ENCODE assay signal across 15 cellular contexts in the genomic region with DNA sequence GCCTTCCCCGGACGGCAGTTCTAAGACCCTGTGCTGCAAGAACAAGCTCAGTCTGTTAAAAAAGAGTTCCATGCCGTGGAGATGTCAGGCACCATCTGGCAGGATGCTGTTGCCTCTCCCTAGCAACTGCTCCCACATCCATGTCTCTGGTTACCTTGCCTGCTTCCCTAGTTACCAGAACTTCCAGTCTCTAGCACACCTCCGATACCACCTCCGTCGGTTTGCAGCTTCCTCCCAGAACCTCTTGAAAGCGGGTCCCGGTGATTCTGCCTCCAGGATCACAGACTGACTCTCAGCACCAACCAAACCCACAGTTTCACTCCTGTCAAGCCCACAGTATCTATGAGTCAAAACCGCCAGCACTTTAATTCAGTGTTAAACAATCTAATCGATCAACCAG. TPM values are rescaled to one million over a fixed set of nuclear protein-coding genes. Genes with fewer than 3 reads are reported as not detected.
DNase-seq lines count a peak whose midpoint lies in the region; ATAC-seq and TF ChIP-seq lines count a peak whose summit lies in the region.
"Had no signal": no experiment of that assay in that cellular context is flagged by ENCODE, and none has a peak within 500 bp of the region (broad histone marks: within the 10 kb centered on the region; RNA-seq: fewer than 3 reads in every experiment).

No MANE protein-coding gene starts in this region.

- POLR2A ChIA-PET in CD8-positive, alpha-beta T cell (lab: Charles Lee) = no interaction called here

- TF ChIP-seq CTCF in chondrocyte (IDR thresholded peaks at IDR 0.05) = no peak
- TF ChIP-seq CTCF in CD8-positive, alpha-beta T cell (IDR thresholded peaks at IDR 0.05) = no peak

- peaks cover 4% of the 10 kb centered on the region for H3K4me1 ChIP-seq in CD8-positive, alpha-beta T cell (ENCODE audit: insufficient read depth, low read length)

- peak; percentile 72 for DNase-seq in G401 (ENCODE audit: low spot score)
- peak; percentile 59 for DNase-seq in NCI-H146 treated with DMSO at 0.1 percent for 48 hours (lab: John Stamatoyannopoulos, UW; ENCODE audit: unreplicated experiment)
- peak; percentile 56 for DNase-seq in NCI-H748 treated with DMSO at 0.1 percent for 48 hours (lab: John Stamatoyannopoulos, UW)
- DNase-seq in nucleus accumbens (lab: John Stamatoyannopoulos, UW) = peak in 38 of 56 donors; percentile 11 to 86 (median 44)
- no peak for DNase-seq in chondrocyte (ENCODE audit: low spot score)
- DNase-seq in retina = no peak
- DNase-seq in CD8-positive, alpha-beta T cell = no peak
- DNase-seq: ACHN; CD4-positive, alpha-beta T cell; NCI-H1417 treated with DMSO at 0.1 percent for 48 hours; NCI-H2107; NCI-H446 treated with DMSO at 0.1 percent for 48 hours; PC-3 had no signal

- no peaks in the 10 kb centered on the region for H3K9me3 Mint-ChIP-seq in chondrocyte (ENCODE audit: low read depth)
- H3K9me3 Mint-ChIP-seq in CD8-positive, alpha-beta T cell = no peaks in the 10 kb centered on the region
- H3K9me3 Mint-ChIP-seq: CD4-positive, alpha-beta T cell had no signal

- in situ Hi-C loops in G401 (cut with HindIII; ENCODE audit: low sequenced_read_pairs) = no loop called here

- H3K27ac Mint-ChIP-seq in chondrocyte (ENCODE audit: unreplicated experiment) = no peak overlapping the region
- no peak overlapping the region for H3K27ac Mint-ChIP-seq in CD8-positive, alpha-beta T cell
- H3K27ac Mint-ChIP-seq: B cell; CD4-positive, alpha-beta T cell; IgD-negative memory B cell had no signal

- peaks cover 8% of the 10 kb centered on the region for H3K4me1 Mint-ChIP-seq in chondrocyte (ENCODE audit: low read depth)
- H3K4me1 Mint-ChIP-seq in CD8-positive, alpha-beta T cell (ENCODE audit: low read depth) = no peaks in the 10 kb centered on the region
- H3K4me1 Mint-ChIP-seq: B cell, IgD-negative memory B cell had no signal

- no peaks in the 10 kb centered on the region for H3K36me3 Mint-ChIP-seq in chondrocyte (ENCODE audit: low read depth)
- H3K36me3 Mint-ChIP-seq in CD8-positive, alpha-beta T cell = no peaks in the 10 kb centered on the region
- H3K36me3 Mint-ChIP-seq: IgD-negative memory B cell had no signal

- H3K36me3 ChIP-seq in CD8-positive, alpha-beta T cell (ENCODE audit: insufficient read depth, low read length) = no peaks in the 10 kb centered on the region

- H3K4me3 ChIP-seq in CD8-positive, alpha-beta T cell (ENCODE audit: low read depth, low read length) = no peak overlapping the region

- H3K4me3 Mint-ChIP-seq in chondrocyte (ENCODE audit: unreplicated experiment) = no peak overlapping the region
- no peak overlapping the region for H3K4me3 Mint-ChIP-seq in CD8-positive, alpha-beta T cell
- H3K4me3 Mint-ChIP-seq: B cell; CD4-positive, alpha-beta T cell had no signal

- no peaks in the 10 kb centered on the region for H3K27me3 ChIP-seq in CD8-positive, alpha-beta T cell (ENCODE audit: insufficient read depth, low read length)

- H3K9me3 ChIP-seq in CD8-positive, alpha-beta T cell (ENCODE audit: low read length) = no peaks in the 10 kb centered on the region

- H3K27me3 Mint-ChIP-seq in chondrocyte (ENCODE audit: low read depth) = no peaks in the 10 kb centered on the region
- peaks cover 3% of the 10 kb centered on the region for H3K27me3 Mint-ChIP-seq in CD8-positive, alpha-beta T cell (ENCODE audit: low read depth)
- H3K27me3 Mint-ChIP-seq: CD4-positive, alpha-beta T cell had no signal

- H3K27ac ChIP-seq in CD8-positive, alpha-beta T cell (ENCODE audit: low read depth, low read length) = no peak overlapping the region

- intact Hi-C loops in CD8-positive, alpha-beta T cell (cut with DNase I, micrococcal nuclease) = no loop called here

- CTCF ChIA-PET in CD8-positive, alpha-beta T cell (lab: Charles Lee) = no interaction called here

- ATAC-seq in CD8-positive, alpha-beta T cell = no peak
- ATAC-seq: PC-3 had no signal

RNA-seq across cellular contexts. Expression of a gene that starts 55.4 kb away (rescaled TPM):
- 0.07 TPM in 1 of 2 replicates, not detected in the other for total RNA-seq in G401 (2014; rRNA removed; shearing (Covaris generic))
- 33.8 to 49.6 TPM (median 34.1 TPM) in 3 replicates for total RNA-seq in chondrocyte
- 1 to 10 TPM; 2.4 to 2.6 TPM for total RNA-seq in CD8-positive, alpha-beta T cell

Comparison
In these comparisons a context has a peak if more than half of its experiments do, and no peak if none do; other contexts are left out.
1. DNase-seq: peak in G401 (single experiment), NCI-H146 treated with DMSO at 0.1 percent for 48 hours (single experiment), NCI-H748 treated with DMSO at 0.1 percent for 48 hours (single experiment) and nucleus accumbens (38 of 56); none in chondrocyte (single experiment), retina (single experiment) and CD8-positive, alpha-beta T cell (0 of 7).